22 cellular contexts compared by ENCODE assay signal in genomic region chr1:64871256-64871655, GRCh38.
DNase-seq lines count a peak whose midpoint lies in the region; ATAC-seq, FAIRE-seq and TF ChIP-seq lines count a peak whose summit lies in the region.
"Had no signal": no experiment of that assay in that cellular context is flagged by ENCODE, and none has a peak within 500 bp of the region (broad histone marks: within the 10 kb centered on the region; RNA-seq: fewer than 3 reads in every experiment).

No MANE protein-coding gene starts in this region.

- no peaks in the 10 kb centered on the region for H3K27me3 ChIP-seq in endothelial cell of umbilical vein (ENCODE audit: control insufficient read depth in 2 of 2, insufficient read depth in 2 of 2, low read length in 2 of 2)
- H3K27me3 ChIP-seq in upper lobe of right lung: no peaks in the 10 kb centered on the region
- H3K27me3 ChIP-seq: BE2C had no signal

- TF ChIP-seq POLR2A in endothelial cell of umbilical vein (IDR thresholded peaks at IDR 0.05; ENCODE audit: low read depth, low read length): peak; percentile 47

- H3K9ac ChIP-seq in endothelial cell of umbilical vein (replicated peaks; ENCODE audit: extremely low read depth, insufficient read depth, low read length): peak overlapping the region; percentile 27

- peak; percentile 88 for FAIRE-seq in endothelial cell of umbilical vein (lab: Jason Lieb, UNC)
- FAIRE-seq: D721Med, HTR-8/SVneo had no signal

- H3K36me3 ChIP-seq in endothelial cell of umbilical vein (ENCODE audit: control insufficient read depth in 2 of 2, extremely low read depth in 1 of 2, insufficient read depth in 2 of 2, low read length in 2 of 2): peaks cover 12 to 35% of the 10 kb centered on the region in 2 experiments
- H3K36me3 ChIP-seq in upper lobe of right lung: peaks cover 84% of the 10 kb centered on the region
- H3K36me3 ChIP-seq: BE2C had no signal

- POLR2A ChIA-PET in endothelial cell of umbilical vein (lab: Charles Lee): no interaction called here

- ATAC-seq in T-helper 17 cell (no peak), upper lobe of right lung (no peak), HG02623 (IDR thresholded peaks at IDR 0.05; ENCODE audit: unreplicated experiment) (no peak)

- H3K4me1 ChIP-seq in endothelial cell of umbilical vein (ENCODE audit: control insufficient read depth, extremely low read depth, insufficient read depth, low read length) (peaks cover 41% of the 10 kb centered on the region), upper lobe of right lung (no peaks in the 10 kb centered on the region)
- H3K4me1 ChIP-seq: BE2C had no signal

- H3K79me2 ChIP-seq in endothelial cell of umbilical vein (ENCODE audit: control insufficient read depth, insufficient read depth, low read length): peaks cover 24% of the 10 kb centered on the region

- peak overlapping the region; percentile 17 for H3K27ac Mint-ChIP-seq in T-helper 2 cell treated with Interferon-gamma antibody and Interleukin-4, amounts not matched to agents 5 μg/mL and 100 μg/mL, for 36 hours
- peak overlapping the region; percentile 65 for H3K27ac Mint-ChIP-seq in T-helper 17 cell
- H3K27ac Mint-ChIP-seq: H9 had no signal

- H3K4me3 ChIP-seq in endothelial cell of umbilical vein (replicated peaks in 1 of 3; ENCODE audit: insufficient read depth in 1 of 3, low read depth in 1 of 3, low read length in 3 of 3) (no peak overlapping the region), upper lobe of right lung (no peak overlapping the region)

- H2AFZ ChIP-seq in endothelial cell of umbilical vein (ENCODE audit: low read depth, low read length): no peak overlapping the region

- dilution Hi-C loops in endothelial cell of umbilical vein (cut with MboI; ENCODE audit: extremely low pct_ligation_motif_present, low sequenced_read_pairs): no loop called here

- peak overlapping the region; percentile 62 for H3K4me2 ChIP-seq in endothelial cell of umbilical vein (ENCODE audit: insufficient read depth, low read length)

- CTCF ChIA-PET in endothelial cell of umbilical vein (lab: Charles Lee): no interaction called here

- H4K20me1 ChIP-seq in endothelial cell of umbilical vein (replicated peaks; ENCODE audit: control insufficient read depth, extremely low read depth, insufficient read depth, low read length): no peaks in the 10 kb centered on the region

- H3K9me3 ChIP-seq in T-helper 17 cell (ENCODE audit: control insufficient read depth, low read length, poor library complexity, severe bottlenecking) (no peaks in the 10 kb centered on the region), endothelial cell of umbilical vein (replicated peaks; ENCODE audit: control insufficient read depth, insufficient read depth, low read length) (no peaks in the 10 kb centered on the region), upper lobe of right lung (no peaks in the 10 kb centered on the region)
- H3K9me3 ChIP-seq: BE2C had no signal

- peaks cover 9% of the 10 kb centered on the region for H3K4me1 Mint-ChIP-seq in T-helper 2 cell treated with Interferon-gamma antibody and Interleukin-4, amounts not matched to agents 5 μg/mL and 100 μg/mL, for 36 hours (ENCODE audit: low read depth)
- peaks cover 35% of the 10 kb centered on the region for H3K4me1 Mint-ChIP-seq in T-helper 17 cell
- H3K4me1 Mint-ChIP-seq: H9 had no signal

- no peaks in the 10 kb centered on the region for H3K9me1 ChIP-seq in endothelial cell of umbilical vein (replicated peaks; ENCODE audit: control insufficient read depth, extremely low read depth, insufficient read depth, low read length)

- H3K27me3 Mint-ChIP-seq in T-helper 2 cell treated with Interferon-gamma antibody and Interleukin-4, amounts not matched to agents 5 μg/mL and 100 μg/mL, for 36 hours (ENCODE audit: low read depth): no peaks in the 10 kb centered on the region
- H3K27me3 Mint-ChIP-seq in T-helper 17 cell: no peaks in the 10 kb centered on the region
- H3K27me3 Mint-ChIP-seq: IgD-negative memory B cell had no signal

- intact Hi-C loops in endothelial cell of umbilical vein (cut with micrococcal nuclease): loop anchor here (1.0 kb wide), 1 partner anchor 8 kb away; no protein-coding TSS in a partner anchor
- intact Hi-C loops in upper lobe of right lung (cut with DNase I): no loop called here

- H3K4me3 Mint-ChIP-seq in T-helper 2 cell treated with Interferon-gamma antibody and Interleukin-4, amounts not matched to agents 5 μg/mL and 100 μg/mL, for 36 hours: no peak overlapping the region
- H3K4me3 Mint-ChIP-seq in T-helper 17 cell: peak overlapping the region; percentile 19
- H3K4me3 Mint-ChIP-seq: CD8-positive, alpha-beta memory T cell; H9; IgD-negative memory B cell had no signal

- no peak for DNase-seq in T-helper 2 cell treated with Interferon-gamma antibody and Interleukin-4, amounts not matched to agents 5 μg/mL and 100 μg/mL, for 36 hours (ENCODE audit: low spot score)
- no peak for DNase-seq in T-helper 2 cell
- DNase-seq in T-helper 17 cell: no peak
- peak; percentile 87 for DNase-seq in endothelial cell of umbilical vein (ENCODE audit: low read depth, low spot score)
- peak; percentile 60 for DNase-seq in pulmonary artery endothelial cell (ENCODE audit: low read depth, low spot score)
- no peak for DNase-seq in ecto neural progenitor cell (ENCODE audit: low spot score)
- no peak for DNase-seq in upper lobe of right lung
- DNase-seq: BE2C; CD8-positive, alpha-beta memory T cell; DMS79; H9; Kasumi-1; MM.1S; NCI-H1105; NCI-H1694; NCI-H510A treated with DMSO at 0.1 percent for 48 hours had no signal

- no TSS peak for BruUV-seq in endothelial cell of umbilical vein (replicated peaks; lab: Mats Ljungman, UMichigan)

- no peaks in the 10 kb centered on the region for H3K9me3 Mint-ChIP-seq in T-helper 2 cell treated with Interferon-gamma antibody and Interleukin-4, amounts not matched to agents 5 μg/mL and 100 μg/mL, for 36 hours
- H3K9me3 Mint-ChIP-seq: CD8-positive, alpha-beta memory T cell; H9; IgD-negative memory B cell had no signal

- TF ChIP-seq CTCF in endothelial cell of umbilical vein (IDR thresholded peaks at IDR 0.05; ENCODE audit: extremely low read depth in 1 of 2, insufficient read depth in 1 of 2, low read depth in 1 of 2, low read length in 2 of 2) (no peak), upper lobe of right lung (IDR thresholded peaks at IDR 0.05) (no peak)

- peaks cover 64% of the 10 kb centered on the region for H3K36me3 Mint-ChIP-seq in T-helper 2 cell treated with Interferon-gamma antibody and Interleukin-4, amounts not matched to agents 5 μg/mL and 100 μg/mL, for 36 hours (ENCODE audit: low read depth)
- peaks cover 21% of the 10 kb centered on the region for H3K36me3 Mint-ChIP-seq in T-helper 17 cell (ENCODE audit: low read depth)

- H3K27ac ChIP-seq in endothelial cell of umbilical vein (ENCODE audit: insufficient read depth, low read depth, low read length) (peak overlapping the region; percentile 94), upper lobe of right lung (no peak overlapping the region)
- H3K27ac ChIP-seq: 22Rv1, HL-60 had no signal

TF ChIP-seq in endothelial cell of umbilical vein, 7 proteins besides CTCF, POLR2A, EP300 and RAD21:
- no peak for TF ChIP-seq GATA2 (IDR thresholded peaks at IDR 0.05; ENCODE audit: insufficient read depth, insufficient read length, low read depth, low read length)
- no peak for TF ChIP-seq MAX (IDR thresholded peaks at IDR 0.05; ENCODE audit: insufficient read depth, insufficient read length)
- TF ChIP-seq POLR2AphosphoS5 (IDR thresholded peaks at IDR 0.05; ENCODE audit: insufficient read depth, low read depth, low read length): peak; percentile 31
- TF ChIP-seq FOS (IDR thresholded peaks at IDR 0.05; ENCODE audit: borderline replicate concordance, insufficient read depth, low read length): peak; percentile 78
- no peak for TF ChIP-seq MYC (IDR thresholded peaks at IDR 0.05; ENCODE audit: low read depth, low read length)
- peak; percentile 74 for TF ChIP-seq JUN (IDR thresholded peaks at IDR 0.05; ENCODE audit: borderline replicate concordance, insufficient read depth, insufficient read length, low read depth)

Comparison
In these comparisons a context has a peak if more than half of its experiments do, and no peak if none do; other contexts are left out.
1. DNase-seq: peak in endothelial cell of umbilical vein (single experiment) and pulmonary artery endothelial cell (single experiment); none in T-helper 2 cell treated with Interferon-gamma antibody and Interleukin-4, amounts not matched to agents 5 μg/mL and 100 μg/mL, for 36 hours (single experiment), T-helper 2 cell (0 of 5), T-helper 17 cell (0 of 3), ecto neural progenitor cell (single experiment) and upper lobe of right lung (single experiment).